In genomic region chr3:33579181-33579510, GRCh38 we compare ENCODE assay signal across 34 cellular contexts.
DNase-seq lines count a peak whose midpoint lies in the region; ATAC-seq, FAIRE-seq and TF ChIP-seq lines count a peak whose summit lies in the region.
"Had no signal": no experiment of that assay in that cellular context is flagged by ENCODE, and none has a peak within 500 bp of the region (broad histone marks: within the 10 kb centered on the region; RNA-seq: fewer than 3 reads in every experiment).

No MANE protein-coding gene starts in this region.

- no peak overlapping the region for H3K4me3 Mint-ChIP-seq in immature natural killer cell
- H3K4me3 Mint-ChIP-seq: activated CD4-positive, alpha-beta T cell treated with anti-CD3 and anti-CD28 coated beads, Interleukin-2, amount 10 ng/mL, durations not matched to agents 7 days and 5 days; activated naive CD8-positive, alpha-beta T cell; CD4-positive, alpha-beta T cell; nephron progenitor cell; T-cell had no signal

- H3K4me1 Mint-ChIP-seq in immature natural killer cell: no peaks in the 10 kb centered on the region
- H3K4me1 Mint-ChIP-seq: activated CD4-positive, alpha-beta T cell treated with anti-CD3 and anti-CD28 coated beads, Interleukin-2, amount 10 ng/mL, durations not matched to agents 7 days and 5 days; T-cell had no signal

- no peak for FAIRE-seq in HepG2 (lab: Jason Lieb, UNC)
- FAIRE-seq in islet of Langerhans (lab: Jason Lieb, UNC): peak; percentile 41
- FAIRE-seq: A204.1, D721Med, pancreas had no signal

- H3K9me3 ChIP-seq in HepG2 (ENCODE audit: low read length) (no peaks in the 10 kb centered on the region), right lobe of liver (no peaks in the 10 kb centered on the region), mammary epithelial cell (replicated peaks; ENCODE audit: insufficient read depth, low read length) (no peaks in the 10 kb centered on the region)
- H3K9me3 ChIP-seq: esophagus muscularis mucosa, heart left ventricle, pancreas, suprapubic skin, upper lobe of left lung had no signal

- H3K79me2 ChIP-seq in HepG2 (ENCODE audit: insufficient read depth, low read length) (no peaks in the 10 kb centered on the region), mammary epithelial cell (ENCODE audit: insufficient read depth, low read length) (no peaks in the 10 kb centered on the region)

- H4K20me1 ChIP-seq in HepG2 (ENCODE audit: insufficient read depth, low read length) (no peaks in the 10 kb centered on the region), mammary epithelial cell (ENCODE audit: insufficient read depth, low read length) (no peaks in the 10 kb centered on the region)

- TF ChIP-seq EP300 in HepG2 (IDR thresholded peaks at IDR 0.05; ENCODE audit: low read depth in 2 of 2, low read length in 2 of 2): no peak
- TF ChIP-seq EP300 in HepG2 (CRISPR knock-in tag; IDR thresholded peaks at IDR 0.05; ENCODE audit: borderline replicate concordance): no peak

- in situ Hi-C loops in HepG2 (cut with HindIII; ENCODE audit: extremely low pct_ligation_motif_present, low pct_unique_long_range_greater_than_20kb): no loop called here
- in situ Hi-C loops in mammary epithelial cell (cut with MboI; ENCODE audit: low sequenced_read_pairs in 2 of 2): no loop called here

- no peak overlapping the region for H3K4me3 ChIP-seq in HepG2 (replicated peaks in 1 of 3; ENCODE audit: insufficient read depth in 1 of 3, low read depth in 2 of 3, low read length in 3 of 3)
- no peak overlapping the region for H3K4me3 ChIP-seq in right lobe of liver
- no peak overlapping the region for H3K4me3 ChIP-seq in mammary epithelial cell (replicated peaks in 1 of 3; ENCODE audit: insufficient read depth in 1 of 3, low read depth in 2 of 3, low read length in 3 of 3)
- H3K4me3 ChIP-seq: esophagus muscularis mucosa, heart left ventricle, pancreas, skin epidermis, suprapubic skin, upper lobe of left lung had no signal

- TF ChIP-seq CTCF in HepG2 (CRISPR knock-in tag; IDR thresholded peaks at IDR 0.05) (no peak), right lobe of liver (IDR thresholded peaks at IDR 0.05) (no peak), mammary epithelial cell (conservative IDR thresholded peaks at IDR 0.05 in 1 of 2, IDR thresholded peaks at IDR 0.05 in 1 of 2; ENCODE audit: extremely low read depth in 1 of 2, insufficient read depth in 1 of 2, low read depth in 1 of 2, low read length in 2 of 2) (no peak)

- H3K9ac ChIP-seq in HepG2 (ENCODE audit: insufficient read depth, low read depth, low read length) (no peak overlapping the region), mammary epithelial cell (ENCODE audit: insufficient read depth, low read length) (no peak overlapping the region)

- dilution Hi-C loops in mammary epithelial cell (cut with HindIII; ENCODE audit: low sequenced_read_pairs): no loop called here

- H3K36me3 ChIP-seq in HepG2 (replicated peaks in 1 of 2; ENCODE audit: control insufficient read depth in 1 of 2, insufficient read depth in 2 of 2, low read length in 2 of 2): peaks cover 0 to 6% of the 10 kb centered on the region in 2 experiments; a peak in 3 of 5 replicates
- H3K36me3 ChIP-seq in right lobe of liver: no peaks in the 10 kb centered on the region
- peaks cover 4% of the 10 kb centered on the region for H3K36me3 ChIP-seq in mammary epithelial cell (ENCODE audit: insufficient read depth, low read length)
- H3K36me3 ChIP-seq: pancreas had no signal

- no peak overlapping the region for H3K27ac Mint-ChIP-seq in immature natural killer cell
- H3K27ac Mint-ChIP-seq: activated CD4-positive, alpha-beta T cell treated with anti-CD3 and anti-CD28 coated beads, Interleukin-2, amount 10 ng/mL, durations not matched to agents 7 days and 5 days; activated naive CD8-positive, alpha-beta T cell; CD4-positive, alpha-beta T cell; T-cell had no signal

- TF ChIP-seq POLR2A in HepG2 (IDR thresholded peaks at IDR 0.05; ENCODE audit: insufficient read depth in 1 of 2, low read depth in 2 of 2, low read length in 2 of 2) (no peak), right lobe of liver (IDR thresholded peaks at IDR 0.05) (no peak)

- H3K27ac ChIP-seq in HepG2 (ENCODE audit: extremely low read length, insufficient read depth, low read length) (peak overlapping the region; percentile 61), right lobe of liver (no peak overlapping the region), mammary epithelial cell (ENCODE audit: insufficient read depth, low read depth, low read length) (no peak overlapping the region)
- H3K27ac ChIP-seq: esophagus muscularis mucosa, heart left ventricle, HL-60, pancreas, suprapubic skin had no signal

- DNase-seq in HepG2 (ENCODE audit: low spot score) (no peak), right lobe of liver (no peak), mammary epithelial cell (no peak), immature natural killer cell (no peak), NCI-H345 treated with DMSO at 0.1 percent for 48 hours (lab: John Stamatoyannopoulos, UW; ENCODE audit: unreplicated experiment) (no peak)
- no peak for DNase-seq in stimulated activated CD4-positive, alpha-beta T cell treated with anti-CD3 and anti-CD28 coated beads, Interleukin-12 subunit alpha, Interleukin-12 subunit beta, amount 100 ng/mL, for 4 hours
- DNase-seq: activated CD4-positive, alpha-beta T cell treated with anti-CD3 and anti-CD28 coated beads, Interleukin-2, amount 10 ng/mL, durations not matched to agents 7 days and 5 days; activated effector memory CD4-positive, alpha-beta T cell treated with Interleukin-2 at 50 U/mL for 16 hours; activated T-cell treated with anti-CD3 and anti-CD28 coated beads, Interleukin-2, amount 50 U/mL, for 1 hour; CD4-positive, alpha-beta T cell; cortex of kidney; DND-41; effector memory CD4-positive, alpha-beta T cell; GF-D8; heart left ventricle; left cardiac atrium; NCI-H146; NCI-H446 treated with DMSO at 0.1 percent for 48 hours; NCI-H82; nephron progenitor cell; pancreas; RPMI8226; stimulated activated naive CD4-positive, alpha-beta T cell; T-cell; upper lobe of left lung had no signal

- H3K27me3 Mint-ChIP-seq in immature natural killer cell (ENCODE audit: low read depth in 3 of 3): peaks cover 0 to 1% (median 0%) of the 10 kb centered on the region in 3 donors
- H3K27me3 Mint-ChIP-seq: activated CD4-positive, alpha-beta T cell treated with anti-CD3 and anti-CD28 coated beads, Interleukin-2, amount 10 ng/mL, durations not matched to agents 7 days and 5 days; activated naive CD8-positive, alpha-beta T cell; CD4-positive, alpha-beta T cell; T-cell had no signal

- H3K9me3 Mint-ChIP-seq in immature natural killer cell: no peaks in the 10 kb centered on the region
- H3K9me3 Mint-ChIP-seq: activated CD4-positive, alpha-beta T cell treated with anti-CD3 and anti-CD28 coated beads, Interleukin-2, amount 10 ng/mL, durations not matched to agents 7 days and 5 days; CD4-positive, alpha-beta T cell; nephron progenitor cell; T-cell had no signal

- H3K27me3 ChIP-seq in HepG2 (ENCODE audit: control insufficient read depth in 1 of 2, insufficient read depth in 2 of 2, low read length in 2 of 2) (no peaks in the 10 kb centered on the region), right lobe of liver (no peaks in the 10 kb centered on the region), mammary epithelial cell (ENCODE audit: insufficient read depth, low read length) (no peaks in the 10 kb centered on the region)
- H3K27me3 ChIP-seq: esophagus muscularis mucosa, heart left ventricle, pancreas, suprapubic skin, upper lobe of left lung had no signal

- no peak for ATAC-seq in HepG2
- ATAC-seq in right lobe of liver: no peak
- ATAC-seq in GM19035 (IDR thresholded peaks at IDR 0.05; ENCODE audit: unreplicated experiment): no peak
- ATAC-seq: left cardiac atrium, pancreas, T-cell had no signal

- H3K4me2 ChIP-seq in HepG2 (ENCODE audit: low read depth, low read length) (no peak overlapping the region), mammary epithelial cell (ENCODE audit: insufficient read depth, low read depth, low read length) (peak overlapping the region; percentile 63)

- 100% methylated on average over 1 of the region's 1 CpG for WGBS in HepG2 (ENCODE audit: low lambda C conversion rate)
- 100% methylated on average over 1 of the region's 1 CpG for WGBS in right lobe of liver (ENCODE audit: insufficient coverage, low coverage, low lambda C conversion rate, missing lambda C conversion rate)
- WGBS in mammary epithelial cell (ENCODE audit: low coverage, missing lambda C conversion rate): 100% methylated on average over 1 of the region's 1 CpG

- CTCF ChIA-PET in HepG2 (lab: Yijun Ruan, JAX; ENCODE audit: low intra/inter-chr PET ratio, low total read pairs) (no interaction called here), mammary epithelial cell (lab: Charles Lee; ENCODE audit: low non-redundant PET) (no interaction called here)

- BruUV-seq in HepG2 (replicated peaks; lab: Mats Ljungman, UMichigan): no TSS peak
- no TSS peak for BruUV-seq in mammary epithelial cell (replicated peaks; lab: Mats Ljungman, UMichigan)

- POLR2A ChIA-PET in HepG2 (lab: Yijun Ruan, JAX): no interaction called here

- no peak for TF ChIP-seq RAD21 in HepG2 (CRISPR knock-in tag; IDR thresholded peaks at IDR 0.05)

- H3K36me3 Mint-ChIP-seq in immature natural killer cell: peaks cover 9 to 27% (median 20%) of the 10 kb centered on the region in 3 donors

- intact Hi-C loops in HepG2 (cut with micrococcal nuclease; ENCODE audit: unreplicated experiment): loop anchor here (5.0 kb wide), 1 partner anchor 137 kb away; the partner anchor contains the start of gene UBP1
- intact Hi-C loops in right lobe of liver (cut with DNase I): no loop called here
- intact Hi-C loops in mammary epithelial cell (cut with micrococcal nuclease): no loop called here

- peaks cover 67% of the 10 kb centered on the region for H3K4me1 ChIP-seq in HepG2 (ENCODE audit: insufficient read depth, low read length)
- H3K4me1 ChIP-seq in right lobe of liver: no peaks in the 10 kb centered on the region
- H3K4me1 ChIP-seq in mammary epithelial cell (ENCODE audit: insufficient read depth, low read length): peaks cover 18% of the 10 kb centered on the region
- H3K4me1 ChIP-seq: esophagus muscularis mucosa, heart left ventricle, suprapubic skin had no signal

- H2AFZ ChIP-seq in HepG2 (ENCODE audit: low read length): no peak overlapping the region
- no peak overlapping the region for H2AFZ ChIP-seq in mammary epithelial cell (ENCODE audit: low read depth, low read length)

TF ChIP-seq in HepG2, 621 proteins besides CTCF, POLR2A, EP300 and RAD21 (continues in another document):
- no peak for TF ChIP-seq ZNF331 (CRISPR knock-in tag; IDR thresholded peaks at IDR 0.05)
- 0 out of 4 replicates have a peak, but pooled peaks of 1 of the 2 experiments have one; percentile 16 for TF ChIP-seq NR2F1 (CRISPR knock-in tag; IDR thresholded peaks at IDR 0.05)
